Comparison of ENCODE assay signal across 1 cellular context in the genomic region with DNA sequence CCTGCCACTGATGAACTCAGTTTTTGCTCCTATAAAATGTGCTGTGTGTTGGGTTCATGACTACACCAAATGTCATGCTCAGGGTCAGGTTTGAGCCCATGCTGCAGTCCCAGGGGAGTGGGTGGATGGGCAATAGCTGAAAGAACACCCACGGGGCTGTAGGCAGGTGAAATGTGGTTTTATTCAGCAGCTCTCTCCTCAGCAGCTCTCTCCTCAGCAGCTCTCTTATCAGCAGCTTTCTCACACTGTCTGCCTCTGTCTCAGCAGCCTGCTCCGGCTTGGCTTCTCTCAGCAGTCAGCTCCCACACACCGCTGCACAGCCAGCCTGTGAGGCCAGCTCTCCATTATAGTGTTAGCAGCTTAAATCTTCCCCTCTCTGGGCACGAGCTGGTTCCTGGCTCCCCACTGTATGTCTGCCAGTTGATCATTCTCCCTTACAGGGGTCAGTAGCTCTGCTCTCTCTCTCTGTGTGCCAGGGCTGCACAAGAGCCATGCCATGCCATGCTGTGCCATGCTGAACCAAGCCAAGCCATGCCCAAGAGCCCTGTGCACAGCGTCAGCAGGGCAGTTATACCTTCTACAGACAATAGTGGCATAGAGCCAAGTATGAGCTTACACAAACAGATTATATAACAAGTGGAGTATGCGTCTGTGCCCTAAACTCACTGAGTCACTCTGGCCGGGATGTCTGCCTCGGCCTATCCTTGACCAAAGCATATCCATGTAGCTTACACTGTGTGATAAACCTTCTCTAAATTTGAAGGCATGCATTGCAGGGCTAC.
TF ChIP-seq lines count a peak whose summit lies in the region.

No MANE protein-coding gene starts in this region.

TF ChIP-seq in H1, 55 proteins besides CTCF, POLR2A, EP300 and RAD21:
- TF ChIP-seq POLR2AphosphoS5 (IDR thresholded peaks at IDR 0.05; ENCODE audit: low read depth, low read length) (no peak), TAF1 (IDR thresholded peaks at IDR 0.05; ENCODE audit: low read depth, low read length) (no peak), ASH2L (IDR thresholded peaks at IDR 0.05; ENCODE audit: low read length) (no peak), RXRA (IDR thresholded peaks at IDR 0.05; ENCODE audit: insufficient read depth, low read depth, low read length) (no peak), CBX5 (IDR thresholded peaks at IDR 0.05; ENCODE audit: low read depth, low read length) (no peak), MAFK (IDR thresholded peaks at IDR 0.05; ENCODE audit: low read depth, low read length) (no peak), CREB1 (IDR thresholded peaks at IDR 0.05) (no peak), CTBP2 (IDR thresholded peaks at IDR 0.05; ENCODE audit: borderline replicate concordance, insufficient read depth, insufficient read length, low read length) (no peak), NRF1 (IDR thresholded peaks at IDR 0.05; ENCODE audit: low read depth, low read length) (no peak), HDAC2 (IDR thresholded peaks at IDR 0.05; ENCODE audit: borderline replicate concordance in 1 of 2, low read depth in 2 of 2, low read length in 2 of 2) (no peak), TAF7 (optimal IDR thresholded peaks at IDR 0.05; ENCODE audit: borderline replicate concordance, low read depth, low read length) (no peak), JUND (IDR thresholded peaks at IDR 0.05; ENCODE audit: low read length) (no peak), CHD1 (IDR thresholded peaks at IDR 0.05; ENCODE audit: low read depth, low read length) (no peak), GTF2F1 (IDR thresholded peaks at IDR 0.05; ENCODE audit: borderline replicate concordance, low read depth, low read length) (no peak), SP4 (IDR thresholded peaks at IDR 0.05; ENCODE audit: low read length) (no peak), EGR1 (IDR thresholded peaks at IDR 0.05; ENCODE audit: borderline replicate concordance, low read depth, low read length) (no peak)
- TF ChIP-seq, protein P1, sequence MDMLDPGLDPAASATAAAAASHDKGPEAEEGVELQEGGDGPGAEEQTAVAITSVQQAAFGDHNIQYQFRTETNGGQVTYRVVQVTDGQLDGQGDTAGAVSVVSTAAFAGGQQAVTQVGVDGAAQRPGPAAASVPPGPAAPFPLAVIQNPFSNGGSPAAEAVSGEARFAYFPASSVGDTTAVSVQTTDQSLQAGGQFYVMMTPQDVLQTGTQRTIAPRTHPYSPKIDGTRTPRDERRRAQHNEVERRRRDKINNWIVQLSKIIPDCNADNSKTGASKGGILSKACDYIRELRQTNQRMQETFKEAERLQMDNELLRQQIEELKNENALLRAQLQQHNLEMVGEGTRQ (IDR thresholded peaks at IDR 0.05; ENCODE audit: low read length) = no peak
- TF ChIP-seq, protein P2, sequence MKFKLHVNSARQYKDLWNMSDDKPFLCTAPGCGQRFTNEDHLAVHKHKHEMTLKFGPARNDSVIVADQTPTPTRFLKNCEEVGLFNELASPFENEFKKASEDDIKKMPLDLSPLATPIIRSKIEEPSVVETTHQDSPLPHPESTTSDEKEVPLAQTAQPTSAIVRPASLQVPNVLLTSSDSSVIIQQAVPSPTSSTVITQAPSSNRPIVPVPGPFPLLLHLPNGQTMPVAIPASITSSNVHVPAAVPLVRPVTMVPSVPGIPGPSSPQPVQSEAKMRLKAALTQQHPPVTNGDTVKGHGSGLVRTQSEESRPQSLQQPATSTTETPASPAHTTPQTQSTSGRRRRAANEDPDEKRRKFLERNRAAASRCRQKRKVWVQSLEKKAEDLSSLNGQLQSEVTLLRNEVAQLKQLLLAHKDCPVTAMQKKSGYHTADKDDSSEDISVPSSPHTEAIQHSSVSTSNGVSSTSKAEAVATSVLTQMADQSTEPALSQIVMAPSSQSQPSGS (IDR thresholded peaks at IDR 0.05; ENCODE audit: low read length) = no peak
TF ChIP-seq in H1: peak in this region for 0.
